ENCODE assay signal across 2 cellular contexts in genomic region chr17:51016099-51016498, GRCh38.
A peak's percentile ranks its signal among the peaks of the same experiment; 100 is the strongest.
TF ChIP-seq lines count a peak whose summit lies in the region.

No MANE protein-coding gene starts in this region.

TF ChIP-seq in SK-N-SH, 30 proteins besides CTCF, POLR2A, EP300 and RAD21:
- TF ChIP-seq, protein P1, sequence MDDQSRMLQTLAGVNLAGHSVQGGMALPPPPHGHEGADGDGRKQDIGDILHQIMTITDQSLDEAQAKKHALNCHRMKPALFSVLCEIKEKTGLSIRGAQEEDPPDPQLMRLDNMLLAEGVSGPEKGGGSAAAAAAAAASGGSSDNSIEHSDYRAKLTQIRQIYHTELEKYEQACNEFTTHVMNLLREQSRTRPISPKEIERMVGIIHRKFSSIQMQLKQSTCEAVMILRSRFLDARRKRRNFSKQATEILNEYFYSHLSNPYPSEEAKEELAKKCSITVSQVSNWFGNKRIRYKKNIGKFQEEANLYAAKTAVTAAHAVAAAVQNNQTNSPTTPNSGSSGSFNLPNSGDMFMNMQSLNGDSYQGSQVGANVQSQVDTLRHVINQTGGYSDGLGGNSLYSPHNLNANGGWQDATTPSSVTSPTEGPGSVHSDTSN (IDR thresholded peaks at IDR 0.05), result peak; percentile 56; the same call in 1 of the 2 replicates
- no peak for TF ChIP-seq NFIC (IDR thresholded peaks at IDR 0.05; ENCODE audit: borderline replicate concordance)

TF ChIP-seq in endothelial cell of umbilical vein, 7 proteins besides CTCF, POLR2A, EP300 and RAD21:
- TF ChIP-seq GATA2 (IDR thresholded peaks at IDR 0.05; ENCODE audit: insufficient read depth, insufficient read length, low read depth, low read length), result no peak
- TF ChIP-seq MYC (IDR thresholded peaks at IDR 0.05; ENCODE audit: low read depth, low read length), result no peak
- TF ChIP-seq, protein P2, sequence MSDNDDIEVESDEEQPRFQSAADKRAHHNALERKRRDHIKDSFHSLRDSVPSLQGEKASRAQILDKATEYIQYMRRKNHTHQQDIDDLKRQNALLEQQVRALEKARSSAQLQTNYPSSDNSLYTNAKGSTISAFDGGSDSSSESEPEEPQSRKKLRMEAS (IDR thresholded peaks at IDR 0.05; ENCODE audit: insufficient read depth, insufficient read length), result no peak
- no peak for TF ChIP-seq POLR2AphosphoS5 (IDR thresholded peaks at IDR 0.05; ENCODE audit: insufficient read depth, low read depth, low read length)
- TF ChIP-seq FOS (IDR thresholded peaks at IDR 0.05; ENCODE audit: borderline replicate concordance, insufficient read depth, low read length), result no peak
- TF ChIP-seq EZH2 (IDR thresholded peaks at IDR 0.05; ENCODE audit: borderline replicate concordance, low read depth, low read length, severe bottlenecking), result no peak
- no peak for TF ChIP-seq JUN (IDR thresholded peaks at IDR 0.05; ENCODE audit: borderline replicate concordance, insufficient read depth, insufficient read length, low read depth)
